ENCODE assay signal across 8 cellular contexts in the genomic region with DNA sequence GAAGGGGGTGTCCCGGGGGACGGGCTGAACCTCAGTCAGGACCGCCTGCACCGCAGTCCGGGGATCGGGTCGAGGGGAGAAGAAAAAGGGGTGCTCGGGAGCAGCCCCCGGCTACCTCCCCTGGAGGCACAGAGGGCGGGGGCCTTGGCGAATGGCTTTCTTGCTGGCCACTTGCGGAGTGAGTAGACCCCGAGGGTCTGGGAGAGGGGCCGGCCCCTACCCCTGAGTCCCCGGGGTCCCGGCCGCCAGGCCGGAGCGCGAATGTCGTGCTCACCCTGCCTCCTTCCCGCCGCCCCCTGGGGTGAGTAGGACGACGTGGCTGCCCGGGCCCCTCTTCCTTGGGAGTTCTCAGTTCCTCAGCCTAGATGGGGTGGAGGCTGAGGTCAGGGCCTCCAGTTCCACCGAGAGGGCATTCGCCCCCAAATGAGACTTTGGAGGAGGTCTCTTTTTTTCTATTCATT.
DNase-seq lines count a peak whose midpoint lies in the region; ATAC-seq and TF ChIP-seq lines count a peak whose summit lies in the region.

No MANE protein-coding gene starts in this region.

- POLR2A ChIA-PET in Caco-2 (lab: Charles Lee): interaction anchor here (0.7 to 0.8 kb wide), 2 partner anchors 82 to 107 kb away, joined by 4 to 5 read pairs; no protein-coding TSS in a partner anchor
- POLR2A ChIA-PET in activated CD4-positive, alpha-beta memory T cell treated with anti-CD3 and anti-CD28 coated beads, Interleukin-2, amount 10 ng/mL, durations not matched to agents 7 days and 5 days (lab: Charles Lee): interaction anchor here (0.7 to 2.2 kb wide), 6 partner anchors 9 to 761 kb away, joined by 3 to 7 read pairs (median 4); partner anchors contain the start of genes BTF3L4, NRDC, RNF11 and TXNDC12

- no peaks in the 10 kb centered on the region for H3K9me3 Mint-ChIP-seq in Caco-2 (ENCODE audit: unreplicated experiment)
- no peaks in the 10 kb centered on the region for H3K9me3 Mint-ChIP-seq in activated CD4-positive, alpha-beta memory T cell treated with anti-CD3 and anti-CD28 coated beads, Interleukin-2, amount 10 ng/mL, durations not matched to agents 7 days and 5 days

- H3K27me3 ChIP-seq in Caco-2 (replicated peaks; ENCODE audit: control insufficient read depth, insufficient read depth, low read length) (no peaks in the 10 kb centered on the region), left ventricle myocardium inferior (ENCODE audit: low read depth) (no peaks in the 10 kb centered on the region), sigmoid colon (no peaks in the 10 kb centered on the region)

- H3K36me3 Mint-ChIP-seq in Caco-2 (ENCODE audit: insufficient read depth, unreplicated experiment): peaks cover 12% of the 10 kb centered on the region
- H3K36me3 Mint-ChIP-seq in activated CD4-positive, alpha-beta memory T cell treated with anti-CD3 and anti-CD28 coated beads, Interleukin-2, amount 10 ng/mL, durations not matched to agents 7 days and 5 days (ENCODE audit: low read depth): no peaks in the 10 kb centered on the region

- CTCF ChIA-PET in Caco-2 (lab: Charles Lee): no interaction called here
- CTCF ChIA-PET in activated CD4-positive, alpha-beta memory T cell treated with anti-CD3 and anti-CD28 coated beads, Interleukin-2, amount 10 ng/mL, durations not matched to agents 7 days and 5 days (lab: Charles Lee): interaction anchor here (1.4 kb wide), 1 partner anchor 40 kb away, joined by 5 read pairs; no protein-coding TSS in a partner anchor

- DNase-seq in Caco-2 (no peak), left ventricle myocardium inferior (no peak), sigmoid colon (no peak), DMS114 treated with DMSO at 0.1 percent for 48 hours (lab: John Stamatoyannopoulos, UW; ENCODE audit: unreplicated experiment) (no peak)
- DNase-seq in activated CD4-positive, alpha-beta memory T cell treated with anti-CD3 and anti-CD28 coated beads, Interleukin-2, amount 10 ng/mL, durations not matched to agents 7 days and 5 days: no peak
- no peak for DNase-seq in activated CD4-positive, alpha-beta T cell treated with anti-CD3 and anti-CD28 coated beads, Interleukin-2, amount 50 U/mL, for 4 hours

- WGBS in sigmoid colon, 2 donors: 2 to 3% methylated on average over 28 of the region's 28 CpGs

- no peak for TF ChIP-seq EP300 in sigmoid colon (IDR thresholded peaks at IDR 0.05)

- H3K4me3 ChIP-seq in Caco-2 (ENCODE audit: low read depth, low read length) (peak overlapping the region; percentile 85), left ventricle myocardium inferior (peak overlapping the region; percentile 82), sigmoid colon (peak overlapping the region; percentile 21 to 56 (median 46))

- H3K9me3 ChIP-seq in Caco-2 (no peaks in the 10 kb centered on the region), left ventricle myocardium inferior (replicated peaks) (no peaks in the 10 kb centered on the region), sigmoid colon (no peaks in the 10 kb centered on the region)

- no peaks in the 10 kb centered on the region for H3K27me3 Mint-ChIP-seq in Caco-2 (ENCODE audit: insufficient read depth, unreplicated experiment)
- H3K27me3 Mint-ChIP-seq in activated CD4-positive, alpha-beta memory T cell treated with anti-CD3 and anti-CD28 coated beads, Interleukin-2, amount 10 ng/mL, durations not matched to agents 7 days and 5 days: no peaks in the 10 kb centered on the region

- BruUV-seq in Caco-2 (replicated peaks; lab: Mats Ljungman, UMichigan): TSS peak; percentile 64

- intact Hi-C loops in Caco-2 (cut with micrococcal nuclease; ENCODE audit: unreplicated experiment) (loop anchor here (5.0 kb wide), 1 partner anchor 113 kb away; the partner anchor contains the start of gene OSBPL9), left ventricle myocardium inferior (cut with micrococcal nuclease) (no loop called here), sigmoid colon (cut with DNase I) (no loop called here)

- H3K36me3 ChIP-seq in Caco-2 (ENCODE audit: control insufficient read depth, insufficient read depth, low read length) (no peaks in the 10 kb centered on the region; the same call in 1 of the 2 replicates), left ventricle myocardium inferior (no peaks in the 10 kb centered on the region), sigmoid colon (no peaks in the 10 kb centered on the region)

- TF ChIP-seq POLR2A in sigmoid colon (IDR thresholded peaks at IDR 0.05): no peak

- TF ChIP-seq CTCF in Caco-2 (IDR thresholded peaks at IDR 0.05; ENCODE audit: insufficient read depth in 1 of 2, low read depth in 1 of 2, low read length in 1 of 2, severe bottlenecking in 1 of 2, unreplicated experiment in 1 of 2) (no peak), left ventricle myocardium inferior (IDR thresholded peaks at IDR 0.05; ENCODE audit: borderline replicate concordance) (no peak), sigmoid colon (IDR thresholded peaks at IDR 0.05) (no peak)

- peak; percentile 20 for ATAC-seq in GM19351 (IDR thresholded peaks at IDR 0.05; ENCODE audit: unreplicated experiment)
- ATAC-seq in HG03521 (IDR thresholded peaks at IDR 0.05; ENCODE audit: unreplicated experiment): peak; percentile 29

- peaks cover 24% of the 10 kb centered on the region for H3K4me1 ChIP-seq in Caco-2
- H3K4me1 ChIP-seq in left ventricle myocardium inferior: peaks cover 76% of the 10 kb centered on the region
- peaks cover 0 to 54% (median 43%) of the 10 kb centered on the region in 4 donors for H3K4me1 ChIP-seq in sigmoid colon

- H3K4me3 Mint-ChIP-seq in Caco-2 (ENCODE audit: unreplicated experiment): peak overlapping the region; percentile 73
- H3K4me3 Mint-ChIP-seq in activated CD4-positive, alpha-beta memory T cell treated with anti-CD3 and anti-CD28 coated beads, Interleukin-2, amount 10 ng/mL, durations not matched to agents 7 days and 5 days: peak overlapping the region; percentile 88

- H3K27ac Mint-ChIP-seq in Caco-2 (ENCODE audit: unreplicated experiment): peak overlapping the region; percentile 39
- H3K27ac Mint-ChIP-seq in activated CD4-positive, alpha-beta memory T cell treated with anti-CD3 and anti-CD28 coated beads, Interleukin-2, amount 10 ng/mL, durations not matched to agents 7 days and 5 days: peak overlapping the region; percentile 83

- H3K4me1 Mint-ChIP-seq in Caco-2 (ENCODE audit: low read depth, unreplicated experiment): peaks cover 28% of the 10 kb centered on the region
- peaks cover 35% of the 10 kb centered on the region for H3K4me1 Mint-ChIP-seq in activated CD4-positive, alpha-beta memory T cell treated with anti-CD3 and anti-CD28 coated beads, Interleukin-2, amount 10 ng/mL, durations not matched to agents 7 days and 5 days

- peak overlapping the region; percentile 91 for H3K27ac ChIP-seq in left ventricle myocardium inferior (replicated peaks)
- peak overlapping the region; percentile 51 to 66 (median 66) for H3K27ac ChIP-seq in sigmoid colon
